Comparison of ENCODE assay signal across 18 cellular contexts in genomic region chr12:77357654-77358053, GRCh38.
DNase-seq lines count a peak whose midpoint lies in the region; ATAC-seq and TF ChIP-seq lines count a peak whose summit lies in the region.
"Had no signal": no experiment of that assay in that cellular context is flagged by ENCODE, and none has a peak within 500 bp of the region (broad histone marks: within the 10 kb centered on the region; RNA-seq: fewer than 3 reads in every experiment).

No MANE protein-coding gene starts in this region.

- H3K4me3 ChIP-seq in PC-3 (ENCODE audit: low read length) (no peak overlapping the region), brain microvascular endothelial cell (ENCODE audit: low read depth, low read length) (no peak overlapping the region)
- H3K4me3 ChIP-seq: BLaER1 treated with 17β-estradiol and CSF1 and Interleukin-3, amounts not matched to agents 10 nM and 100 nM had no signal

- H3K9me2 ChIP-seq in PC-3 (replicated peaks; ENCODE audit: low read length), result 0 out of 2 replicates have a peak, but pooled peaks cover 4% of the 10 kb centered on the region

- BruUV-seq in PC-3 (replicated peaks; lab: Mats Ljungman, UMichigan), result no TSS peak

- DNase-seq in Ammon's horn (ENCODE audit: low spot score) (peak; percentile 25), HS-27A (ENCODE audit: low read depth) (peak; percentile 59), PC-3 (peak; percentile 37), brain microvascular endothelial cell (peak; percentile 30), HCEC 1CT (no peak), DMS79 treated with DMSO at 0.1 percent for 48 hours (lab: John Stamatoyannopoulos, UW) (no peak), DMS53 (lab: John Stamatoyannopoulos, UW) (no peak)
- DNase-seq: 8988T; ACHN; Caco-2; Calu3; CD4-positive, alpha-beta T cell; CD8-positive, alpha-beta T cell; DMS79; GF-D8 had no signal

- peaks cover 7% of the 10 kb centered on the region; the same call in 1 of the 2 replicates for H3K4me1 ChIP-seq in PC-3 (ENCODE audit: insufficient read depth, low read length)
- H3K4me1 ChIP-seq: BLaER1 treated with 17β-estradiol and CSF1 and Interleukin-3, amounts not matched to agents 10 nM and 100 nM; Caco-2 had no signal

- in situ Hi-C loops in brain microvascular endothelial cell (cut with HindIII; ENCODE audit: low pct_ligation_motif_present, low sequenced_read_pairs), result no loop called here

- CTCF ChIA-PET in PC-3 (lab: Charles Lee), result no interaction called here

- no peak for TF ChIP-seq CTCF in PC-3 (conservative IDR thresholded peaks at IDR 0.05; ENCODE audit: low read depth, low read length)
- no peak for TF ChIP-seq CTCF in brain microvascular endothelial cell (IDR thresholded peaks at IDR 0.05; ENCODE audit: low read depth, low read length, missing control alignments)

- H3K79me2 ChIP-seq in PC-3 (ENCODE audit: low read length), result no peaks in the 10 kb centered on the region

- ATAC-seq in PC-3 (no peak), HG02763 (IDR thresholded peaks at IDR 0.05; ENCODE audit: unreplicated experiment) (no peak)
- ATAC-seq: CD8-positive, alpha-beta T cell had no signal

- peaks cover 7% of the 10 kb centered on the region for H3K27me3 ChIP-seq in PC-3 (ENCODE audit: low read length)
- H3K27me3 ChIP-seq in brain microvascular endothelial cell (replicated peaks), result no peaks in the 10 kb centered on the region
- H3K27me3 ChIP-seq: BLaER1 treated with 17β-estradiol and CSF1 and Interleukin-3, amounts not matched to agents 10 nM and 100 nM had no signal

- intact Hi-C loops in PC-3 (cut with micrococcal nuclease), result no loop called here

- no peaks in the 10 kb centered on the region for H3K36me3 ChIP-seq in PC-3 (ENCODE audit: low read depth, low read length)
- H3K36me3 ChIP-seq in brain microvascular endothelial cell (replicated peaks), result no peaks in the 10 kb centered on the region
- H3K36me3 ChIP-seq: BLaER1 treated with 17β-estradiol and CSF1 and Interleukin-3, amounts not matched to agents 10 nM and 100 nM had no signal

- H3K9me3 ChIP-seq in PC-3 (ENCODE audit: low read length), result no peaks in the 10 kb centered on the region
- H3K9me3 ChIP-seq: BLaER1 treated with 17β-estradiol and CSF1 and Interleukin-3, amounts not matched to agents 10 nM and 100 nM; Caco-2 had no signal

- POLR2A ChIA-PET in PC-3 (lab: Charles Lee; ENCODE audit: unreplicated experiment), result no interaction called here

- H3F3A ChIP-seq in PC-3 (ENCODE audit: low read length, unreplicated experiment), result no peaks in the 10 kb centered on the region

- H2AFZ ChIP-seq in PC-3 (ENCODE audit: low read length), result no peak overlapping the region

- H3K27ac ChIP-seq in PC-3 (ENCODE audit: low read length) (no peak overlapping the region), brain microvascular endothelial cell (no peak overlapping the region)
- H3K27ac ChIP-seq: BLaER1 treated with 17β-estradiol and CSF1 and Interleukin-3, amounts not matched to agents 10 nM and 100 nM; C4-2B had no signal

- H4K20me1 ChIP-seq in PC-3 (ENCODE audit: low read length), result no peaks in the 10 kb centered on the region
- H4K20me1 ChIP-seq: BLaER1 treated with 17β-estradiol and CSF1 and Interleukin-3, amounts not matched to agents 10 nM and 100 nM had no signal

- H3K4me2 ChIP-seq in PC-3 (ENCODE audit: low read length), result no peak overlapping the region
- H3K4me2 ChIP-seq: BLaER1 treated with 17β-estradiol and CSF1 and Interleukin-3, amounts not matched to agents 10 nM and 100 nM had no signal

- H3K9ac ChIP-seq in PC-3 (ENCODE audit: low read length), result no peak overlapping the region
- H3K9ac ChIP-seq: BLaER1 treated with 17β-estradiol and CSF1 and Interleukin-3, amounts not matched to agents 10 nM and 100 nM had no signal

Comparison
In these comparisons a context has a peak if more than half of its experiments do, and no peak if none do; other contexts are left out.
1. DNase-seq: peak in Ammon's horn (single experiment), HS-27A (single experiment), PC-3 (single experiment) and brain microvascular endothelial cell (single experiment); none in HCEC 1CT (single experiment), DMS79 treated with DMSO at 0.1 percent for 48 hours (single experiment) and DMS53 (single experiment).